ENCODE assay signal across 37 cellular contexts in the genomic region with DNA sequence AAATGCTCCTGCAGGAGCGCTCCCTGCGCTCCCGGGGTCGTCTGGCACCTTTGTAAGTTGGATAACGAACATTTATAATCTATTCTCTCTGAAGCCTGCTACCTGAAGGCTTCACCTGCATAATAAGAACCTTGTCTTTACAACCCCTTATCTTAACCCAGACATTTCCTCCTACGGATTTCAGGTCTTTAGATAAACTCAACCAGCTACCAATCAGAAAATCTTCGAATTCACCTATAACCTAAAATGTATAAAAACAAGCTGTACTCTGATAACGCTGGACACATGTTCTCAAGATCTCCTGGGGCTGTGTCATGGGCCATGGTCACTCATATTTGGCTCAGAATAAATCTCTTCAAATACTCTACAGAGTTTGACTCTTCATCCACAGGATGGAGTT. TPM values are rescaled to one million over a fixed set of nuclear protein-coding genes. Genes with fewer than 3 reads are reported as not detected.
"Had no signal": no experiment of that assay in that cellular context is flagged by ENCODE, and none has a peak within 500 bp of the region (broad histone marks: within the 10 kb centered on the region; RNA-seq: fewer than 3 reads in every experiment).

No MANE protein-coding gene starts in this region.

- H3K27ac Mint-ChIP-seq: activated B cell treated with CpG ODN at 0.5 μM for 24 hours; activated CD4-positive, alpha-beta memory T cell treated with anti-CD3 and anti-CD28 coated beads for 36 hours; activated CD4-positive, alpha-beta T cell treated with anti-CD3 and anti-CD28 coated beads, Interleukin-2, amount 10 ng/mL, durations not matched to agents 24 days and 14 days; activated CD8-positive, alpha-beta T cell treated with anti-CD3 and anti-CD28 coated beads for 36 hours; activated naive CD4-positive, alpha-beta T cell treated with anti-CD3 and anti-CD28 coated beads for 36 hours; activated naive CD4-positive, alpha-beta T cell treated with anti-CD3 and anti-CD28 coated beads, Interleukin-2, amount 50 U/mL, for 72 hours; activated naive CD8-positive, alpha-beta T cell treated with anti-CD3 and anti-CD28 coated beads for 36 hours; activated T-cell treated with anti-CD3 and anti-CD28 coated beads, Interleukin-2, amount 50 U/mL, for 72 hours; activated T-helper 1 cell treated with anti-CD3 and anti-CD28 coated beads, Interleukin-12 subunit alpha, Interleukin-12 subunit beta, Interleukin-2, Interleukin-4 antibody, amounts not matched to agents 30 ng/mL and 10 ng/mL and 1 ng/mL, durations not matched to agents 14 hours and 24 hours and 36 hours; activated T-helper 17 cell treated with anti-CD3 and anti-CD28 coated beads, Interleukin-2, amount 50 U/mL, for 72 hours; T-helper 1 cell treated with Interleukin-12 subunit alpha and Interleukin-12 subunit beta and Interleukin-4 antibody, amounts not matched to agents 30 μg/mL and 1 μg/mL, for 36 hours; T-helper 2 cell treated with Interferon-gamma antibody and Interleukin-4, amounts not matched to agents 5 μg/mL and 100 μg/mL, for 36 hours had no signal

- H3K27me3 Mint-ChIP-seq: activated CD8-positive, alpha-beta T cell treated with anti-CD3 and anti-CD28 coated beads for 36 hours had no signal

- H3K4me3 Mint-ChIP-seq: activated B cell treated with CpG ODN at 0.5 μM for 24 hours; activated CD4-positive, alpha-beta memory T cell treated with anti-CD3 and anti-CD28 coated beads for 36 hours; activated CD4-positive, alpha-beta T cell treated with anti-CD3 and anti-CD28 coated beads, Interleukin-2, amount 10 ng/mL, durations not matched to agents 24 days and 14 days; activated CD8-positive, alpha-beta T cell treated with anti-CD3 and anti-CD28 coated beads for 36 hours; activated naive CD4-positive, alpha-beta T cell treated with anti-CD3 and anti-CD28 coated beads for 36 hours; activated naive CD8-positive, alpha-beta T cell treated with anti-CD3 and anti-CD28 coated beads for 36 hours; activated T-cell treated with anti-CD3 and anti-CD28 coated beads, Interleukin-2, amount 50 U/mL, for 4 hours; activated T-cell treated with anti-CD3 and anti-CD28 coated beads, Interleukin-2, amount 50 U/mL, for 72 hours; activated T-helper 1 cell treated with anti-CD3 and anti-CD28 coated beads, Interleukin-12 subunit alpha, Interleukin-12 subunit beta, Interleukin-2, Interleukin-4 antibody, amounts not matched to agents 30 ng/mL and 10 ng/mL and 1 ng/mL, durations not matched to agents 14 hours and 24 hours and 36 hours; activated T-helper 17 cell treated with anti-CD3 and anti-CD28 coated beads, Interleukin-2, amount 50 U/mL, for 72 hours; T-helper 1 cell treated with Interleukin-12 subunit alpha and Interleukin-12 subunit beta and Interleukin-4 antibody, amounts not matched to agents 30 μg/mL and 1 μg/mL, for 36 hours; T-helper 2 cell treated with Interferon-gamma antibody and Interleukin-4, amounts not matched to agents 5 μg/mL and 100 μg/mL, for 36 hours had no signal

- FAIRE-seq: astrocyte, TTC549 had no signal

- H3K27ac ChIP-seq: adrenal gland, body of pancreas, brain microvascular endothelial cell, breast epithelium, VCaP had no signal

- H3K27me3 ChIP-seq: body of pancreas had no signal

- DNase-seq: activated B cell treated with CpG ODN at 0.5 μM for 24 hours; activated CD4-positive, alpha-beta memory T cell treated with anti-CD3 and anti-CD28 coated beads for 36 hours; activated CD4-positive, alpha-beta T cell treated with anti-CD3 and anti-CD28 coated beads for 4 hours; activated CD4-positive, alpha-beta T cell treated with anti-CD3 and anti-CD28 coated beads, Interleukin-2, amount 10 ng/mL, durations not matched to agents 24 days and 14 days; activated CD4-positive, alpha-beta T cell treated with anti-CD3 and anti-CD28 coated beads, Interleukin-2, amount 50 U/mL, for 1 hour; activated CD4-positive, alpha-beta T cell treated with anti-CD3 and anti-CD28 coated beads, Interleukin-2, amount 50 U/mL, for 4 hours; activated CD4-positive, CD25-positive, alpha-beta regulatory T cell treated with anti-CD3 and anti-CD28 coated beads, Interleukin-2, amount 50 U/mL, for 72 hours; activated CD8-positive, alpha-beta memory T cell treated with anti-CD3 and anti-CD28 coated beads, Interleukin-2, amount 50 U/mL, for 4 hours; activated CD8-positive, alpha-beta T cell treated with anti-CD3 and anti-CD28 coated beads for 36 hours; activated effector memory CD4-positive, alpha-beta T cell treated with anti-CD3 and anti-CD28 coated beads, Interleukin-2, amount 50 U/mL, for 16 hours; activated gamma-delta T cell treated with Interleukin-2 at 50 U/mL for 16 hours; activated naive CD4-positive, alpha-beta T cell; activated naive CD4-positive, alpha-beta T cell treated with anti-CD3 and anti-CD28 coated beads for 36 hours; activated naive CD4-positive, alpha-beta T cell treated with anti-CD3 and anti-CD28 coated beads, Interleukin-2, amount 50 U/mL, for 16 hours; activated naive CD8-positive, alpha-beta T cell treated with anti-CD3 and anti-CD28 coated beads for 36 hours; activated T-cell treated with anti-CD3 and anti-CD28 coated beads for 4 hours; activated T-cell treated with anti-CD3 and anti-CD28 coated beads, Interleukin-2, amount 50 U/mL, for 1 hour; activated T-cell treated with anti-CD3 and anti-CD28 coated beads, Interleukin-2, amount 50 U/mL, for 4 hours; activated T-cell treated with anti-CD3 and anti-CD28 coated beads, Interleukin-2, amount 50 U/mL, for 72 hours; adrenal gland; amniotic stem cell; aorta; body of pancreas; brain microvascular endothelial cell; central memory CD4-positive, alpha-beta T cell; T-helper 1 cell; T-helper 2 cell; T-helper 9 cell had no signal

- H3K4me3 ChIP-seq: adrenal gland, body of pancreas, breast epithelium had no signal

- H3K36me3 ChIP-seq: adrenal gland, brain microvascular endothelial cell, breast epithelium had no signal

- ATAC-seq: activated CD8-positive, alpha-beta T cell treated with anti-CD3 and anti-CD28 coated beads for 36 hours; activated naive CD4-positive, alpha-beta T cell treated with anti-CD3 and anti-CD28 coated beads, Interleukin-2, amount 50 U/mL, for 72 hours; activated T-cell treated with anti-CD3 and anti-CD28 coated beads, Interleukin-2, amount 50 U/mL, for 4 hours; activated T-cell treated with anti-CD3 and anti-CD28 coated beads, Interleukin-2, amount 50 U/mL, for 72 hours; activated T-helper 17 cell treated with anti-CD3 and anti-CD28 coated beads, Interleukin-2, amount 50 U/mL, for 72 hours; body of pancreas had no signal

- H3K4me1 Mint-ChIP-seq: activated T-helper 17 cell treated with anti-CD3 and anti-CD28 coated beads, Interleukin-2, amount 50 U/mL, for 72 hours had no signal

- H3K9me3 Mint-ChIP-seq: activated B cell treated with CpG ODN at 0.5 μM for 24 hours; activated CD4-positive, alpha-beta memory T cell treated with anti-CD3 and anti-CD28 coated beads for 36 hours; activated CD4-positive, alpha-beta T cell treated with anti-CD3 and anti-CD28 coated beads, Interleukin-2, amount 10 ng/mL, durations not matched to agents 24 days and 14 days; activated CD8-positive, alpha-beta T cell treated with anti-CD3 and anti-CD28 coated beads for 36 hours; activated naive CD4-positive, alpha-beta T cell treated with anti-CD3 and anti-CD28 coated beads for 36 hours; activated naive CD4-positive, alpha-beta T cell treated with anti-CD3 and anti-CD28 coated beads, Interleukin-2, amount 50 U/mL, for 72 hours; activated naive CD8-positive, alpha-beta T cell treated with anti-CD3 and anti-CD28 coated beads for 36 hours; activated T-cell treated with anti-CD3 and anti-CD28 coated beads, Interleukin-2, amount 50 U/mL, for 4 hours; activated T-cell treated with anti-CD3 and anti-CD28 coated beads, Interleukin-2, amount 50 U/mL, for 72 hours; activated T-helper 1 cell treated with anti-CD3 and anti-CD28 coated beads, Interleukin-12 subunit alpha, Interleukin-12 subunit beta, Interleukin-2, Interleukin-4 antibody, amounts not matched to agents 30 ng/mL and 10 ng/mL and 1 ng/mL, durations not matched to agents 14 hours and 24 hours and 36 hours; activated T-helper 17 cell treated with anti-CD3 and anti-CD28 coated beads, Interleukin-2, amount 50 U/mL, for 72 hours; T-helper 1 cell treated with Interleukin-12 subunit alpha and Interleukin-12 subunit beta and Interleukin-4 antibody, amounts not matched to agents 30 μg/mL and 1 μg/mL, for 36 hours; T-helper 2 cell treated with Interferon-gamma antibody and Interleukin-4, amounts not matched to agents 5 μg/mL and 100 μg/mL, for 36 hours had no signal

- H3K36me3 Mint-ChIP-seq: activated CD4-positive, alpha-beta memory T cell treated with anti-CD3 and anti-CD28 coated beads for 36 hours had no signal

- H3K4me1 ChIP-seq: breast epithelium had no signal

- H3K9me3 ChIP-seq: adrenal gland, body of pancreas, breast epithelium had no signal

RNA-seq across cellular contexts. Expression of gene KCNK5, which starts 4.1 kb away (rescaled TPM):
- total RNA-seq: activated B cell treated with CpG ODN at 0.5 μM for 24 hours had no signal
